13 cellular contexts compared by ENCODE assay signal in genomic region chr2:60213865-60214657, GRCh38.
DNase-seq lines count a peak whose midpoint lies in the region; ATAC-seq and TF ChIP-seq lines count a peak whose summit lies in the region.
"Had no signal": no experiment of that assay in that cellular context is flagged by ENCODE, and none has a peak within 500 bp of the region (broad histone marks: within the 10 kb centered on the region; RNA-seq: fewer than 3 reads in every experiment).

No MANE protein-coding gene starts in this region.

- no peak for TF ChIP-seq POLR2A in heart left ventricle (IDR thresholded peaks at IDR 0.05)

- no peak overlapping the region for H3K27ac ChIP-seq in heart left ventricle
- H3K27ac ChIP-seq in left ventricle myocardium inferior (replicated peaks), result no peak overlapping the region
- H3K27ac ChIP-seq in RWPE1, result peak overlapping the region; percentile 87

- H3K4me1 ChIP-seq in heart left ventricle, result peaks cover 0 to 29% (median 6%) of the 10 kb centered on the region in 12 donors
- H3K4me1 ChIP-seq in left ventricle myocardium inferior, result peaks cover 32% of the 10 kb centered on the region

- DNase-seq in heart left ventricle (peak in 2 of 5 donors; percentile 13 to 35), left ventricle myocardium inferior (no peak), RWPE1 (ENCODE audit: low spot score) (peak; percentile 80), iris pigment epithelial cell (ENCODE audit: low read depth) (peak; percentile 4), AML-193 (lab: John Stamatoyannopoulos, UW) (no peak), omental fat pad (ENCODE audit: low spot score) (no peak), HCEC 1CT (no peak), NCI-H2107 (lab: John Stamatoyannopoulos, UW) (no peak)
- DNase-seq: activated CD4-positive, alpha-beta T cell treated with anti-CD3 and anti-CD28 coated beads for 1 hour; C1 segment of cervical spinal cord; endodermal cell; kidney glomerular epithelial cell; OCI-M1 had no signal

- ATAC-seq in heart left ventricle (peak; percentile 52 to 84 (median 71)), omental fat pad (ENCODE audit: low FRiP score) (no peak)

- no peak for TF ChIP-seq CTCF in heart left ventricle (IDR thresholded peaks at IDR 0.05)
- TF ChIP-seq CTCF in left ventricle myocardium inferior (IDR thresholded peaks at IDR 0.05; ENCODE audit: borderline replicate concordance), result no peak
- TF ChIP-seq CTCF in RWPE1 (conservative IDR thresholded peaks at IDR 0.05; ENCODE audit: low read depth), result no peak
- no peak for TF ChIP-seq CTCF in omental fat pad (IDR thresholded peaks at IDR 0.05)

- CTCF ChIA-PET in RWPE1 (lab: Yijun Ruan, JAX), result interaction anchor here (0.6 kb wide), 1 partner anchor 199 kb away, joined by 4 read pairs; no protein-coding TSS in a partner anchor

- intact Hi-C loops in heart left ventricle (cut with DNase I) (no loop called here), left ventricle myocardium inferior (cut with micrococcal nuclease) (no loop called here)

- H3K4me3 ChIP-seq in heart left ventricle (no peak overlapping the region), left ventricle myocardium inferior (no peak overlapping the region)

- H3K9me3 ChIP-seq in heart left ventricle (no peaks in the 10 kb centered on the region), left ventricle myocardium inferior (replicated peaks) (no peaks in the 10 kb centered on the region)

- no peaks in the 10 kb centered on the region for H3K27me3 ChIP-seq in heart left ventricle
- no peaks in the 10 kb centered on the region for H3K27me3 ChIP-seq in left ventricle myocardium inferior (ENCODE audit: low read depth)

- 68 to 74% (median 70%) methylated on average over 15 to 16 of the region's 16 CpGs for WGBS in heart left ventricle, 4 donors

- H3K36me3 ChIP-seq in heart left ventricle, result no peaks in the 10 kb centered on the region
- no peaks in the 10 kb centered on the region for H3K36me3 ChIP-seq in left ventricle myocardium inferior

- POLR2A ChIA-PET in RWPE1 (lab: Yijun Ruan, JAX; ENCODE audit: low non-redundant PET), result no interaction called here

Comparison
In these comparisons a context has a peak if more than half of its experiments do, and no peak if none do; other contexts are left out.
1. DNase-seq: peak in RWPE1 (single experiment) and iris pigment epithelial cell (single experiment); none in left ventricle myocardium inferior (single experiment), AML-193 (0 of 2), omental fat pad (single experiment), HCEC 1CT (single experiment) and NCI-H2107 (single experiment).